ENCODE assay signal across 9 cellular contexts in genomic region chr2:47402555-47402804, GRCh38. TPM values are rescaled to one million over a fixed set of nuclear protein-coding genes. Genes with fewer than 3 reads are reported as not detected.
DNase-seq lines count a peak whose midpoint lies in the region; ATAC-seq and TF ChIP-seq lines count a peak whose summit lies in the region.
"Had no signal": no experiment of that assay in that cellular context is flagged by ENCODE, and none has a peak within 500 bp of the region (broad histone marks: within the 10 kb centered on the region; RNA-seq: fewer than 3 reads in every experiment).

No MANE protein-coding gene starts in this region.

- peaks cover 0 to 2% (median 0%) of the 10 kb centered on the region in 8 donors for H3K9me3 Mint-ChIP-seq in CD4-positive, alpha-beta memory T cell
- H3K9me3 Mint-ChIP-seq in neural crest cell, result no peaks in the 10 kb centered on the region

- no peak for TF ChIP-seq CTCF in neural crest cell (conservative IDR thresholded peaks at IDR 0.05)

- H3K27me3 ChIP-seq in CD4-positive, alpha-beta memory T cell (ENCODE audit: insufficient read depth, low read length), result no peaks in the 10 kb centered on the region
- H3K27me3 ChIP-seq in effector memory CD4-positive, alpha-beta T cell (replicated peaks; ENCODE audit: control insufficient read depth, insufficient read depth, low read length, poor library complexity, severe bottlenecking), result no peaks in the 10 kb centered on the region

- DNase-seq in CD4-positive, alpha-beta memory T cell, result no peak
- DNase-seq in NCI-H226 (peak; percentile 9), neural crest cell (ENCODE audit: low read depth, low spot score) (no peak), NCI-H1436 (lab: John Stamatoyannopoulos, UW) (no peak)
- DNase-seq in effector memory CD4-positive, alpha-beta T cell, result no peak
- DNase-seq in activated effector memory CD4-positive, alpha-beta T cell treated with Interleukin-2 at 50 U/mL for 16 hours, result no peak

- H3K36me3 ChIP-seq in CD4-positive, alpha-beta memory T cell (ENCODE audit: insufficient read depth, low read length), result no peaks in the 10 kb centered on the region
- H3K36me3 ChIP-seq in effector memory CD4-positive, alpha-beta T cell (ENCODE audit: control insufficient read depth, insufficient read depth, low read length), result no peaks in the 10 kb centered on the region

- peaks cover 23 to 41% (median 31%) of the 10 kb centered on the region in 4 donors for H3K4me1 Mint-ChIP-seq in CD4-positive, alpha-beta memory T cell
- peaks cover 32% of the 10 kb centered on the region for H3K4me1 Mint-ChIP-seq in neural crest cell

- H3K4me1 ChIP-seq in CD4-positive, alpha-beta memory T cell (ENCODE audit: insufficient read depth, low read length), result peaks cover 27% of the 10 kb centered on the region
- peaks cover 13% of the 10 kb centered on the region for H3K4me1 ChIP-seq in effector memory CD4-positive, alpha-beta T cell (ENCODE audit: control insufficient read depth, insufficient read depth, low read length, poor library complexity, severe bottlenecking)

- H3K4me3 ChIP-seq in CD4-positive, alpha-beta memory T cell (ENCODE audit: low read length in 2 of 2), result peak overlapping the region; percentile 19 to 71
- H3K4me3 ChIP-seq in effector memory CD4-positive, alpha-beta T cell (ENCODE audit: insufficient read depth, low read depth, low read length, poor library complexity, severe bottlenecking), result peak overlapping the region; percentile 88

- H3K4me3 Mint-ChIP-seq in CD4-positive, alpha-beta memory T cell, result peak overlapping the region; percentile 97 to 99 (median 98)
- peak overlapping the region; percentile 99 for H3K4me3 Mint-ChIP-seq in neural crest cell

- CTCF ChIA-PET in CD4-positive, alpha-beta memory T cell (lab: Charles Lee; ENCODE audit: partially characterized antibody), result interaction anchor here (1.0 to 2.0 kb wide), 5 partner anchors 8 to 365 kb away, joined by 3 to 8 read pairs (median 5); no protein-coding TSS in a partner anchor

- H3K9me3 ChIP-seq in CD4-positive, alpha-beta memory T cell (ENCODE audit: control insufficient read depth in 1 of 2, low read length in 2 of 2), result no peaks in the 10 kb centered on the region
- H3K9me3 ChIP-seq in effector memory CD4-positive, alpha-beta T cell (ENCODE audit: control insufficient read depth, low read length), result no peaks in the 10 kb centered on the region

- H3K36me3 Mint-ChIP-seq in CD4-positive, alpha-beta memory T cell, result peaks cover 8 to 12% of the 10 kb centered on the region in 2 donors
- H3K36me3 Mint-ChIP-seq in neural crest cell (ENCODE audit: low read depth), result peaks cover 22% of the 10 kb centered on the region

- H3K27me3 Mint-ChIP-seq in CD4-positive, alpha-beta memory T cell, result no peaks in the 10 kb centered on the region
- H3K27me3 Mint-ChIP-seq in neural crest cell (ENCODE audit: low read depth), result no peaks in the 10 kb centered on the region

- H3K27ac ChIP-seq in CD4-positive, alpha-beta memory T cell (ENCODE audit: low read depth, low read length), result peak overlapping the region; percentile 66
- no peak overlapping the region for H3K27ac ChIP-seq in effector memory CD4-positive, alpha-beta T cell (ENCODE audit: insufficient read depth, low read length, poor library complexity, severe bottlenecking)

- peak overlapping the region; percentile 83 to 96 (median 94) for H3K27ac Mint-ChIP-seq in CD4-positive, alpha-beta memory T cell
- peak overlapping the region; percentile 98 for H3K27ac Mint-ChIP-seq in neural crest cell (ENCODE audit: unreplicated experiment)

- ATAC-seq in GM18511 (IDR thresholded peaks at IDR 0.05; ENCODE audit: unreplicated experiment), result no peak
- ATAC-seq in esophagus mucosa, result no peak

- intact Hi-C loops in CD4-positive, alpha-beta memory T cell (cut with micrococcal nuclease), result loop anchor here (2.0 to 10.0 kb wide), 3 partner anchors 118 to 502 kb away; partner anchors contain the start of genes FBXO11 and MCFD2

- POLR2A ChIA-PET in CD4-positive, alpha-beta memory T cell (lab: Charles Lee; ENCODE audit: partially characterized antibody), result interaction anchor here (0.8 to 1.2 kb wide), 3 partner anchors 118 to 501 kb away, joined by 3 to 5 read pairs (median 3); partner anchors contain the start of gene MSH6

RNA-seq across cellular contexts. Expression of gene MSH2, which starts 0.5 kb away (rescaled TPM):
- total RNA-seq in CD4-positive, alpha-beta memory T cell, result 10 to 100 TPM; 26.2 to 26.4 TPM
- polyA plus RNA-seq in CD4-positive, alpha-beta memory T cell, result 10 to 100 TPM; 26.1 to 30.5 TPM
- 81.9 and 84.5 TPM in 2 replicates for total RNA-seq in neural crest cell
- total RNA-seq in esophagus mucosa, result 10.7 TPM

RNA-seq across cellular contexts. Expression of gene EPCAM, which starts 33.4 kb away (rescaled TPM):
- not detected for total RNA-seq in CD4-positive, alpha-beta memory T cell
- polyA plus RNA-seq in CD4-positive, alpha-beta memory T cell, result not detected
- total RNA-seq in neural crest cell, result 4.5 and 7.6 TPM in 2 replicates
- total RNA-seq in esophagus mucosa, result 11.3 TPM
- total RNA-seq: HT1080 had no signal
